ENCODE assay signal across 22 cellular contexts in the genomic region with DNA sequence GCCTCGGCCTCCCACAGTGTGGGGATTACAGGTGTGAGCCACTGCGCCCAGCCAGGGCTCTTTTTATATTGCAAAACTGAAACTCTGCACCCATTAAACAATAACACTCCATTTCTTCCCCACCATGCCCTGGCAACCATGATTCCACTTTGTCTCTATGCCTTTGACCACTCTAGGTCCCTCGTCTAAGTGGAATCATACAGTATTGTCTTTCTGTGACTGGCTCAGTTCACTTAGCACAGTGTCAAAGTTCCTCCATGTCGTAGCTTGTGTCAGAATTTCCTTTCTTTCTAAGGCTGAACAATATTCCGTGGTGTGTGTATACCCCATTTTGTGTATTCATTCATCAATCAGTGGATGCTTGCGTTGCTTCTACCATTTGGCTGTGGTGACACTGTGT. TPM values are rescaled to one million over a fixed set of nuclear protein-coding genes. Genes with fewer than 3 reads are reported as not detected.
DNase-seq lines count a peak whose midpoint lies in the region; ATAC-seq, FAIRE-seq and TF ChIP-seq lines count a peak whose summit lies in the region.
"Had no signal": no experiment of that assay in that cellular context is flagged by ENCODE, and none has a peak within 500 bp of the region (broad histone marks: within the 10 kb centered on the region; RNA-seq: fewer than 3 reads in every experiment).

No MANE protein-coding gene starts in this region.

- no peak overlapping the region for H2BK120ac ChIP-seq in H1 (replicated peaks; ENCODE audit: low read depth, low read length)

- peaks cover 30% of the 10 kb centered on the region for H3K79me1 ChIP-seq in H1 (ENCODE audit: low read depth, low read length)

- TF ChIP-seq CTCF in cardiac muscle cell (IDR thresholded peaks at IDR 0.05; ENCODE audit: low read depth, low read length): no peak
- no peak for TF ChIP-seq CTCF in H1 (IDR thresholded peaks at IDR 0.05; ENCODE audit: control extremely low read depth in 1 of 3, insufficient read depth in 1 of 3, low read depth in 1 of 3, low read length in 3 of 3)
- TF ChIP-seq CTCF in sigmoid colon (IDR thresholded peaks at IDR 0.05): no peak

- no peak overlapping the region for H3K23ac ChIP-seq in H1 (ENCODE audit: insufficient read length)

- H4K91ac ChIP-seq in H1 (replicated peaks; ENCODE audit: insufficient read length, low read length): no peak overlapping the region

- H3K4ac ChIP-seq in H1 (replicated peaks; ENCODE audit: insufficient read length, low read depth, low read length): no peak overlapping the region

- intact Hi-C loops in left ventricle myocardium superior (cut with micrococcal nuclease) (no loop called here), sigmoid colon (cut with DNase I) (no loop called here)

- H3K79me2 ChIP-seq in Karpas-422 (ENCODE audit: low read length) (peaks cover 48% of the 10 kb centered on the region), H1 (ENCODE audit: control insufficient read depth in 1 of 2, insufficient read depth in 2 of 2, low read length in 2 of 2) (peaks cover 19 to 95% of the 10 kb centered on the region in 2 experiments)

- H3K23me2 ChIP-seq in H1 (ENCODE audit: low read depth, low read length): no peaks in the 10 kb centered on the region

- POLR2A ChIA-PET in H1 (lab: Charles Lee; ENCODE audit: partially characterized antibody): no interaction called here

- peak overlapping the region; percentile 79; the same call in 1 of the 2 replicates for H3K18ac ChIP-seq in H1 (ENCODE audit: extremely low read depth, low read length)

- H2BK5ac ChIP-seq in H1 (ENCODE audit: low read depth, low read length): no peak overlapping the region

- H3K27ac ChIP-seq in cardiac muscle cell: peak overlapping the region; percentile 87
- H3K27ac ChIP-seq in Karpas-422 (ENCODE audit: low read length): peak overlapping the region; percentile 100
- H3K27ac ChIP-seq in H1 (ENCODE audit: low read depth, low read length): peak overlapping the region; percentile 36; the same call in 1 of the 2 replicates
- H3K27ac ChIP-seq in sigmoid colon: no peak overlapping the region
- H3K27ac ChIP-seq: SJSA1 had no signal

- H3K9me2 ChIP-seq in Karpas-422 (replicated peaks; ENCODE audit: insufficient read depth, low read length): no peaks in the 10 kb centered on the region

- CTCF ChIA-PET in H1 (lab: Charles Lee; ENCODE audit: partially characterized antibody): interaction anchor here (0.9 to 1.5 kb wide), 4 partner anchors 29 to 320 kb away, joined by 3 to 4 read pairs (median 4); a partner anchor contains a TSS

- H3K4me3 ChIP-seq in cardiac muscle cell: no peak overlapping the region
- no peak overlapping the region for H3K4me3 ChIP-seq in Karpas-422 (ENCODE audit: low read length)
- no peak overlapping the region for H3K4me3 ChIP-seq in H1 (ENCODE audit: extremely low read depth in 1 of 4, insufficient read depth in 2 of 4, low read depth in 3 of 4, low read length in 4 of 4)
- H3K4me3 ChIP-seq in sigmoid colon: no peak overlapping the region
- H3K4me3 ChIP-seq: SJSA1 had no signal

- no peak for ATAC-seq in left ventricle myocardium superior

- no peak overlapping the region for H4K8ac ChIP-seq in H1 (ENCODE audit: extremely low read depth, insufficient read depth, low read length)

- peak overlapping the region; percentile 71 for H3K4me2 ChIP-seq in Karpas-422 (ENCODE audit: low read depth, low read length, poor library complexity, severe bottlenecking)
- no peak overlapping the region for H3K4me2 ChIP-seq in H1 (ENCODE audit: insufficient read depth in 1 of 2, low read depth in 2 of 2, low read length in 2 of 2)

- H2AFZ ChIP-seq in Karpas-422 (ENCODE audit: low read length) (no peak overlapping the region), H1 (ENCODE audit: low read length) (no peak overlapping the region)

- 96% methylated on average over 6 of the region's 6 CpGs; no CpG with 5 or more reads in 1 of the 2 experiments for WGBS in H1 (ENCODE audit: extremely low coverage in 1 of 2, insufficient coverage in 1 of 2, insufficient read length in 1 of 2, insufficient replicate concordance in 2 of 2, low coverage in 1 of 2, low lambda C conversion rate in 2 of 2, missing lambda C conversion rate in 1 of 2), 2 experiments
- WGBS in sigmoid colon, 2 donors: 95 to 98% methylated on average over 6 of the region's 6 CpGs

- no peaks in the 10 kb centered on the region for H3K27me3 ChIP-seq in cardiac muscle cell
- H3K27me3 ChIP-seq in Karpas-422 (ENCODE audit: low read length): no peaks in the 10 kb centered on the region
- H3K27me3 ChIP-seq in H1 (replicated peaks in 1 of 4; ENCODE audit: control insufficient read depth in 3 of 4, extremely low read depth in 1 of 4, insufficient read depth in 3 of 4, low read length in 3 of 4): no peaks in the 10 kb centered on the region
- no peaks in the 10 kb centered on the region for H3K27me3 ChIP-seq in sigmoid colon
- H3K27me3 ChIP-seq: SJSA1 had no signal

- H4K5ac ChIP-seq in H1 (ENCODE audit: insufficient read length, low read depth, low read length): no peak overlapping the region

- H4K20me1 ChIP-seq in Karpas-422 (ENCODE audit: insufficient read depth, low read depth, low read length) (no peaks in the 10 kb centered on the region), H1 (replicated peaks in 1 of 2; ENCODE audit: control insufficient read depth in 1 of 2, insufficient read depth in 2 of 2, low read length in 2 of 2) (peaks cover 14 to 23% of the 10 kb centered on the region in 2 experiments)

- H3K14ac ChIP-seq in H1 (ENCODE audit: insufficient read length): no peak overlapping the region

- no peak overlapping the region for H2AK5ac ChIP-seq in H1 (ENCODE audit: low read depth, low read length)

- no peaks in the 10 kb centered on the region for H3K36me3 ChIP-seq in cardiac muscle cell
- peaks cover 7% of the 10 kb centered on the region; the same call in 1 of the 2 replicates for H3K36me3 ChIP-seq in Karpas-422 (ENCODE audit: insufficient read depth, low read length)
- no peaks in the 10 kb centered on the region; a peak in 1 of 8 replicates for H3K36me3 ChIP-seq in H1 (ENCODE audit: control insufficient read depth in 2 of 4, insufficient read depth in 4 of 4, low read length in 3 of 4)
- H3K36me3 ChIP-seq in sigmoid colon: no peaks in the 10 kb centered on the region

- no peak overlapping the region for H2BK15ac ChIP-seq in H1 (ENCODE audit: low read length)

- TF ChIP-seq POLR2A in H1 (IDR thresholded peaks at IDR 0.05; ENCODE audit: control extremely low read depth in 1 of 2, low read depth in 2 of 2, low read length in 2 of 2) (no peak), sigmoid colon (IDR thresholded peaks at IDR 0.05) (no peak)

- H2BK12ac ChIP-seq in H1 (ENCODE audit: low read depth, low read length): no peak overlapping the region

- no peak overlapping the region for H2BK20ac ChIP-seq in H1 (ENCODE audit: low read length)

- H3K4me1 ChIP-seq in cardiac muscle cell (ENCODE audit: low read depth) (peaks cover 34% of the 10 kb centered on the region), Karpas-422 (ENCODE audit: low read length) (peaks cover 97% of the 10 kb centered on the region), H1 (replicated peaks in 1 of 4; ENCODE audit: control insufficient read depth in 3 of 4, insufficient read depth in 4 of 4, low read length in 3 of 4) (peaks cover 16 to 27% (median 24%) of the 10 kb centered on the region in 4 experiments), sigmoid colon (peaks cover 0 to 43% (median 28%) of the 10 kb centered on the region in 4 donors)
- H3K4me1 ChIP-seq: SJSA1 had no signal

- no peak for TF ChIP-seq RAD21 in H1 (IDR thresholded peaks at IDR 0.05 in 1 of 2, conservative IDR thresholded peaks at IDR 0.05 in 1 of 2; ENCODE audit: low read depth in 2 of 2, low read length in 2 of 2)

- DNase-seq in cardiac muscle cell (ENCODE audit: low read depth in 1 of 2, low spot score in 1 of 2): no peak
- DNase-seq in left ventricle myocardium superior: no peak
- DNase-seq in Karpas-422: peak; percentile 58
- DNase-seq in H1 (ENCODE audit: low read depth in 1 of 2, low spot score in 2 of 2): no peak
- peak; percentile 30 for DNase-seq in sigmoid colon
- DNase-seq in DMS153 (lab: John Stamatoyannopoulos, UW): no peak
- no peak for DNase-seq in activated T-cell treated with anti-CD3 and anti-CD28 coated beads, Interleukin-2, amount 50 U/mL, for 1 hour
- no peak for DNase-seq in SHP77 treated with DMSO at 0.1 percent for 48 hours (lab: John Stamatoyannopoulos, UW)
- DNase-seq: 8988T, AML-193, DMS79, MM.1S, NCI-H1092 treated with DMSO at 0.1 percent for 48 hours, NCI-H1436 treated with DMSO at 0.1 percent for 48 hours, NCI-H1930, NCI-H345, NCI-H524, NCI-H774, OCI-M1 had no signal

- H3K9me3 ChIP-seq in cardiac muscle cell (ENCODE audit: low read depth) (no peaks in the 10 kb centered on the region), Karpas-422 (ENCODE audit: low read length) (no peaks in the 10 kb centered on the region), H1 (ENCODE audit: insufficient read depth in 2 of 2, low read depth in 1 of 2, low read length in 1 of 2) (no peaks in the 10 kb centered on the region), sigmoid colon (no peaks in the 10 kb centered on the region)
- H3K9me3 ChIP-seq: SJSA1 had no signal

- H3K9ac ChIP-seq in Karpas-422 (ENCODE audit: low read length): peak overlapping the region; percentile 85
- no peak overlapping the region for H3K9ac ChIP-seq in H1 (replicated peaks in 1 of 4; ENCODE audit: extremely low read depth in 1 of 4, low read depth in 3 of 4, low read length in 3 of 4)

- no peak for FAIRE-seq in H1 (lab: Jason Lieb, UNC)
- FAIRE-seq: D721Med, RCC 7860 had no signal

- no peak for TF ChIP-seq EP300 in H1 (IDR thresholded peaks at IDR 0.05; ENCODE audit: borderline replicate concordance in 1 of 2, low read depth in 2 of 2, low read length in 2 of 2)
- TF ChIP-seq EP300 in sigmoid colon (IDR thresholded peaks at IDR 0.05): no peak

- H3K56ac ChIP-seq in H1 (replicated peaks; ENCODE audit: insufficient read length, low read depth, low read length): no peak overlapping the region

TF ChIP-seq in H1, 55 proteins besides CTCF, POLR2A, EP300 and RAD21 (continues in another document):
- no peak for TF ChIP-seq NANOG (IDR thresholded peaks at IDR 0.05; ENCODE audit: insufficient read depth, low read depth, low read length, poor library complexity, severe bottlenecking)

RNA-seq across cellular contexts. Expression of a gene that starts 46.2 kb away (rescaled TPM):
- 71.7 and 85.3 TPM in 2 replicates for total RNA-seq in cardiac muscle cell
- 66.6 and 67.7 TPM in 2 replicates for polyA plus RNA-seq in cardiac muscle cell
- total RNA-seq in left ventricle myocardium superior: 123 TPM
- total RNA-seq in Karpas-422 (2014; rRNA removed; shearing (Covaris generic); ENCODE audit: low replicate concordance): 92.4 and 109 TPM in 2 replicates
- 53.8 and 65.9 TPM in 2 replicates for total RNA-seq in H1 (2021; fragmentation: NEBNext Ultra II Directional; extraction: Animal tissue kit (Norgen Biotek cat#: 25700))
- 21.6 and 33.1 TPM in 2 replicates for polyA plus RNA-seq in H1 (2011; rRNA removed)
- polyA plus RNA-seq in H1 (2011; cell fraction: cytosol; rRNA removed): 17.0 TPM
- 36.0 TPM for polyA plus RNA-seq in H1 (2011; cell fraction: nucleus; rRNA removed)
- polyA plus RNA-seq in H1 (2012, experiment 1 of 2): 21.0 to 31.0 TPM (median 29.1 TPM) in 4 replicates
- polyA plus RNA-seq in H1 (2012, experiment 2 of 2): 18.8 TPM
- polyA plus RNA-seq in H1 (2013, experiment 1 of 2): 32.6 TPM
- polyA plus RNA-seq in H1 (2013, experiment 2 of 2): 35.1 TPM
- 34.6 and 44.1 TPM in 2 replicates for polyA minus RNA-seq in H1 (2011; rRNA and poly(A)+ RNA removed)
- polyA minus RNA-seq in H1 (2011; cell fraction: cytosol; rRNA and poly(A)+ RNA removed): 30.0 TPM
- polyA minus RNA-seq in H1 (2011; cell fraction: nucleus; rRNA and poly(A)+ RNA removed): 71.2 TPM
- total RNA-seq in sigmoid colon: 100 to 1,000 TPM in 2 of 4 donors, 10 to 100 TPM in 2; 47.4 to 127 (median 79.0) TPM
- 10 to 100 TPM; 46.7 to 49.9 (median 47.2) TPM for polyA plus RNA-seq in sigmoid colon

Comparison
In these comparisons a context has a peak if more than half of its experiments do, and no peak if none do; other contexts are left out.
1. DNase-seq: peak in Karpas-422 (single experiment) and sigmoid colon (single experiment); none in cardiac muscle cell (0 of 2), left ventricle myocardium superior (single experiment), H1 (0 of 2), DMS153 (single experiment), activated T-cell treated with anti-CD3 and anti-CD28 coated beads, Interleukin-2, amount 50 U/mL, for 1 hour (single experiment) and SHP77 treated with DMSO at 0.1 percent for 48 hours (single experiment).
2. H3K27ac ChIP-seq: peak in cardiac muscle cell (single experiment), Karpas-422 (single experiment) and H1 (single experiment); none in sigmoid colon (0 of 4).